ENCODE assay signal across 8 cellular contexts in the genomic region with DNA sequence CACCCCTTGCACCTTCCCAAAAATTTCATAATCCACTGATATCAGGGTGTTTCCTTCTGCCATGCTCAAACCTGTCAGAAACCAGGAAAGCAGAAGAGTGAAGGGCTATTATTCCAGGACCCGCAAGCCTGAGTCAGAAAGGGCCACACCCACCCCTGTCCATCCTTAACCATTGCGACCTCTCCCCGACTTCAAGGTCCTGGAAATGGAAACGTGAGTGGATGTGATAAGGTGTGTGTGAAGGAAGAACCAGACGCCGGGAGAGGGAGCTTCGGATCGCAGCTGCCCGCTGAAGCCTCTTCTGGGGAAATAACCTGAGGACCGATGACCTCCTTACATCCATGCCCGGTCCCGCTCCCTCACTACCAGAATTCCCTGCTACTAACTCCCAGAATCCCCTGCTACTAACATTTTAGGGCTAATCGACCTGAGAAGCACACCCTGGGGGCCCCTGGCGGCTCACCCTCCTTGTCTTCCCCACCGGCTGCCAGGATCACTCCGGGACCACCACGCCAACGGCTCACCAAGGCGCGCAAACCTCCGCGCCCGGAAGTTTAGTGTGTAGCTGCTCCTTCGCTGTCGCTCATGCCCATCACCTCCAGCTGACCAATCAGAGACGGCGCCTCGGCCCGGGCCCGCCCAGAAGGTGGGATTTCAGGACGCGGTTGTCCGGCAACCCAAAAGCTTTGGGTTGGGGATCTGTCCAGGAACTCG. TPM values are rescaled to one million over a fixed set of nuclear protein-coding genes. Genes with fewer than 3 reads are reported as not detected.
DNase-seq lines count a peak whose midpoint lies in the region; ATAC-seq and TF ChIP-seq lines count a peak whose summit lies in the region.

Gene ACYP1, minus strand, starts transcription at position 534 of the 714 bp plus-strand sequence. Its CDS starts 471 bp downstream, at position 63.

- intact Hi-C loops in activated B cell treated with CpG ODN at 0.5 μM for 24 hours (cut with micrococcal nuclease), result loop anchor here (5.0 to 10.0 kb wide), 2 partner anchors 301 to 349 kb away; partner anchors contain the start of genes AREL1, FCF1 and YLPM1

- ATAC-seq in GM19025 (IDR thresholded peaks at IDR 0.05; ENCODE audit: low read depth, unreplicated experiment), result peak; percentile 97
- peak; percentile 99 for ATAC-seq in HG03280 (IDR thresholded peaks at IDR 0.05; ENCODE audit: unreplicated experiment)
- ATAC-seq in activated B cell treated with CpG ODN at 0.5 μM for 24 hours (ENCODE audit: low read depth), result peak; percentile 99

- CTCF ChIA-PET in activated B cell treated with CpG ODN at 0.5 μM for 24 hours (lab: Charles Lee), result interaction anchor here (1.1 kb wide), 1 partner anchor 14 kb away, joined by 4 read pairs; no protein-coding TSS in a partner anchor

- peak within 1 kb of the TSS; percentile 91 for H3K4me3 ChIP-seq in AG09309 (ENCODE audit: control insufficient read depth, low read depth, low read length)

- H3K4me3 Mint-ChIP-seq in activated B cell treated with CpG ODN at 0.5 μM for 24 hours (peak within 1 kb of the TSS; percentile 100), immature natural killer cell (peak within 1 kb of the TSS; percentile 99 to 100 (median 100))

- peak within 1 kb of the TSS; percentile 72 for H3K27ac ChIP-seq in caudate nucleus (ENCODE audit: low read depth, low read length)

- H3K36me3 Mint-ChIP-seq in activated B cell treated with CpG ODN at 0.5 μM for 24 hours (ENCODE audit: low read depth), result peaks cover 19% of the 10 kb centered on the region
- H3K36me3 Mint-ChIP-seq in immature natural killer cell, result peaks cover 3 to 4% (median 3%) of the 10 kb centered on the region in 3 donors

- DNase-seq in AG09309 (ENCODE audit: low read depth), result no peak
- peak; percentile 94 for DNase-seq in NCI-H345 (lab: John Stamatoyannopoulos, UW)
- peak; percentile 90 for DNase-seq in activated B cell treated with CpG ODN at 0.5 μM for 24 hours
- DNase-seq in caudate nucleus (lab: John Stamatoyannopoulos, UW), result peak; percentile 32 to 93 (median 84)
- peak; percentile 90 to 92 (median 90) for DNase-seq in immature natural killer cell
- peak; percentile 91 for DNase-seq in stimulated activated CD4-positive, alpha-beta T cell treated with anti-CD3 and anti-CD28 coated beads, Interleukin-12 subunit alpha, Interleukin-12 subunit beta, amount 100 ng/mL, for 4 hours

- H3K9me3 Mint-ChIP-seq in activated B cell treated with CpG ODN at 0.5 μM for 24 hours, result no peaks in the 10 kb centered on the region
- H3K9me3 Mint-ChIP-seq in immature natural killer cell, result no peaks in the 10 kb centered on the region

- POLR2A ChIA-PET in activated B cell treated with CpG ODN at 0.5 μM for 24 hours (lab: Charles Lee), result interaction anchor here (0.6 to 1.4 kb wide), 8 partner anchors 12 to 1592 kb away, joined by 3 to 6 read pairs (median 4); partner anchors contain the start of genes EIF2B2, MLH3 and NEK9

- no peaks in the 10 kb centered on the region for H3K27me3 Mint-ChIP-seq in activated B cell treated with CpG ODN at 0.5 μM for 24 hours
- peaks cover 0 to 4% (median 2%) of the 10 kb centered on the region in 3 donors for H3K27me3 Mint-ChIP-seq in immature natural killer cell (ENCODE audit: low read depth in 3 of 3)

- TF ChIP-seq CTCF in AG09309 (IDR thresholded peaks at IDR 0.05; ENCODE audit: control insufficient read depth, insufficient read depth, low read depth, low read length, missing control alignments) (no peak), activated B cell treated with CpG ODN at 0.5 μM for 24 hours (IDR thresholded peaks at IDR 0.05) (no peak)

- H3K27ac Mint-ChIP-seq in activated B cell treated with CpG ODN at 0.5 μM for 24 hours (peak within 1 kb of the TSS; percentile 94), immature natural killer cell (peak within 1 kb of the TSS; percentile 82 to 97 (median 94))

- H3K4me1 Mint-ChIP-seq in activated B cell treated with CpG ODN at 0.5 μM for 24 hours (peaks cover 19% of the 10 kb centered on the region), immature natural killer cell (peaks cover 22 to 26% of the 10 kb centered on the region in 2 donors)

RNA-seq across cellular contexts. Expression of gene ACYP1, which starts in this region (rescaled TPM):
- 21.6 and 25.9 TPM in 2 replicates for total RNA-seq in activated B cell treated with CpG ODN at 0.5 μM for 24 hours
- polyA plus RNA-seq in immature natural killer cell, result 10 to 100 TPM; 14.1 to 19.6 (median 15.4) TPM
